In the genomic region with DNA sequence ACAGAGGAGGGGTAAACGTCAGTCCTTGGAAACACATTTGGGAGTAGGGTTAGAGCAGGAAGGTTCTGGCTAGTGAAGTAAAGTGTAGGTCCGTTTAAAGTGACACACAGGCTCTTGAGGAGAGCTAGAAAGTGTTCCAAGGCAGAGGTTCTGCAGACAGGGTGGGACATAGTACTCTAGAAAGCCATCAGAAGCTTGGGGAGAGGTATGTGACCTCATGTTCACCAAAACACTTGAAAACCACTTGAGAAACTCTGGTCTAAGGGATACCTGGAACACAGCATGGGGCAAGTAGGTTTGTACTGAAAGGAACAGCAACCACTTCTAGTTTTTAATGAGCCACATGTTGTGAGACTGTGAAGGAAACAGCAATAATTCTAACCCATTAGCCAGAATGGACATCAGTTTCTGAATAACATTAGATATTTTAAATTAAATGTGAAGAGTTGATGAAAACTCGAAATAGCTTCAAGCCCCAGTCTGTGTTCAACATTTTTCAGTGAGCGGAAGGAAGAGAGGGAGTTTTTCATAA, we compare ENCODE assay signal across 1 cellular context.
TF ChIP-seq lines count a peak whose summit lies in the region.

No MANE protein-coding gene starts in this region.

TF ChIP-seq in HepG2, 621 proteins besides CTCF, POLR2A, EP300 and RAD21 (continued from another document):
- TF ChIP-seq HMGXB4 (CRISPR knock-in tag; IDR thresholded peaks at IDR 0.05; ENCODE audit: borderline replicate concordance in 1 of 2, low read depth in 1 of 2): 0 out of 4 replicates have a peak, but pooled peaks of 1 of the 2 experiments have one; percentile 11
- no peak for TF ChIP-seq ZNF337 (CRISPR knock-in tag; IDR thresholded peaks at IDR 0.05; ENCODE audit: borderline replicate concordance, low read depth)
TF ChIP-seq in HepG2: peak in this region for 9.
